15 cellular contexts compared by ENCODE assay signal in genomic region chr3:8233938-8234337, GRCh38.
DNase-seq lines count a peak whose midpoint lies in the region; ATAC-seq and TF ChIP-seq lines count a peak whose summit lies in the region.
"Had no signal": no experiment of that assay in that cellular context is flagged by ENCODE, and none has a peak within 500 bp of the region (broad histone marks: within the 10 kb centered on the region; RNA-seq: fewer than 3 reads in every experiment).

No MANE protein-coding gene starts in this region.

- no peaks in the 10 kb centered on the region for H3K27me3 ChIP-seq in KMS-11 (ENCODE audit: insufficient read depth, low read depth)
- no peaks in the 10 kb centered on the region for H3K27me3 ChIP-seq in uterus
- H3K27me3 ChIP-seq: BLaER1 treated with 17β-estradiol and CSF1 and Interleukin-3, amounts not matched to agents 10 nM and 100 nM had no signal

- ATAC-seq in GM18519 (IDR thresholded peaks at IDR 0.05; ENCODE audit: low FRiP score, unreplicated experiment), result peak; percentile 73
- peak; percentile 57 for ATAC-seq in GM18909 (IDR thresholded peaks at IDR 0.05; ENCODE audit: poor library complexity, unreplicated experiment)
- no peak for ATAC-seq in Right ventricle myocardium inferior
- ATAC-seq: HCT116 had no signal

- H3K36me3 Mint-ChIP-seq in nephron progenitor cell (ENCODE audit: low read depth), result no peaks in the 10 kb centered on the region
- H3K36me3 Mint-ChIP-seq: CD4-positive, CD25-positive, alpha-beta regulatory T cell had no signal

- peak overlapping the region; percentile 69 for H3K4me2 ChIP-seq in KMS-11
- H3K4me2 ChIP-seq: BLaER1 treated with 17β-estradiol and CSF1 and Interleukin-3, amounts not matched to agents 10 nM and 100 nM had no signal

- DNase-seq in nephron progenitor cell (no peak), Right ventricle myocardium inferior (ENCODE audit: missing footprints) (no peak), uterus (no peak), NCI-H1694 (lab: John Stamatoyannopoulos, UW) (no peak)
- DNase-seq: ACHN; CD4-positive, CD25-positive, alpha-beta regulatory T cell; DMS 273 treated with DMSO at 0.1 percent for 48 hours; GM23248; IMR-90; KBM-7 had no signal

- no peaks in the 10 kb centered on the region for H3K36me3 ChIP-seq in KMS-11 (ENCODE audit: insufficient read depth)
- no peaks in the 10 kb centered on the region for H3K36me3 ChIP-seq in uterus
- H3K36me3 ChIP-seq: BLaER1 treated with 17β-estradiol and CSF1 and Interleukin-3, amounts not matched to agents 10 nM and 100 nM had no signal

- intact Hi-C loops in Right ventricle myocardium inferior (cut with DNase I), result no loop called here
- intact Hi-C loops in uterus (cut with DNase I; ENCODE audit: low total_unique reads), result no loop called here

- H3K9me3 Mint-ChIP-seq in nephron progenitor cell, result no peaks in the 10 kb centered on the region

- H3K4me3 ChIP-seq in KMS-11 (IDR thresholded peaks at IDR 0.05; ENCODE audit: insufficient read depth, low read depth, low read length) (peak overlapping the region; percentile 44), uterus (no peak overlapping the region)
- H3K4me3 ChIP-seq: BLaER1 treated with 17β-estradiol and CSF1 and Interleukin-3, amounts not matched to agents 10 nM and 100 nM; GM23248 had no signal

- H3K79me2 ChIP-seq in KMS-11 (ENCODE audit: insufficient read depth, low read depth), result no peaks in the 10 kb centered on the region

- peak overlapping the region; percentile 18 for H3K27ac Mint-ChIP-seq in nephron progenitor cell
- H3K27ac Mint-ChIP-seq: CD4-positive, CD25-positive, alpha-beta regulatory T cell had no signal

- H3K27me3 Mint-ChIP-seq in nephron progenitor cell (ENCODE audit: low read depth, poor library complexity), result no peaks in the 10 kb centered on the region

- no peak for TF ChIP-seq POLR2A in uterus (IDR thresholded peaks at IDR 0.05)

- no peaks in the 10 kb centered on the region for H3K4me1 Mint-ChIP-seq in nephron progenitor cell
- H3K4me1 Mint-ChIP-seq: CD4-positive, CD25-positive, alpha-beta regulatory T cell had no signal

- H3K27ac ChIP-seq in KMS-11 (peak overlapping the region; percentile 56), uterus (no peak overlapping the region)
- H3K27ac ChIP-seq: BLaER1 treated with 17β-estradiol and CSF1 and Interleukin-3, amounts not matched to agents 10 nM and 100 nM; GM23248 had no signal

- H4K20me1 ChIP-seq in KMS-11 (ENCODE audit: insufficient read depth), result no peaks in the 10 kb centered on the region
- H4K20me1 ChIP-seq: BLaER1 treated with 17β-estradiol and CSF1 and Interleukin-3, amounts not matched to agents 10 nM and 100 nM had no signal

- TF ChIP-seq CTCF in KMS-11 (conservative IDR thresholded peaks at IDR 0.05; ENCODE audit: low read depth, low read length) (no peak), nephron progenitor cell (IDR thresholded peaks at IDR 0.05) (no peak), uterus (IDR thresholded peaks at IDR 0.05) (no peak)

- H3K9ac ChIP-seq in KMS-11, result no peak overlapping the region
- H3K9ac ChIP-seq: BLaER1 treated with 17β-estradiol and CSF1 and Interleukin-3, amounts not matched to agents 10 nM and 100 nM; GM23248 had no signal

- H3K4me3 Mint-ChIP-seq in nephron progenitor cell, result no peak overlapping the region
- H3K4me3 Mint-ChIP-seq: CD4-positive, CD25-positive, alpha-beta regulatory T cell had no signal

- H2AFZ ChIP-seq in KMS-11 (ENCODE audit: low read depth), result 0 out of 2 replicates have a peak overlapping the region, but pooled peaks have one; percentile 3
- H2AFZ ChIP-seq: GM23248 had no signal

- H3K9me3 ChIP-seq in uterus, result no peaks in the 10 kb centered on the region
- H3K9me3 ChIP-seq: BLaER1 treated with 17β-estradiol and CSF1 and Interleukin-3, amounts not matched to agents 10 nM and 100 nM had no signal

- H3K4me1 ChIP-seq in KMS-11 (ENCODE audit: low read depth, poor library complexity, severe bottlenecking) (peaks cover 37% of the 10 kb centered on the region), uterus (no peaks in the 10 kb centered on the region)
- H3K4me1 ChIP-seq: BLaER1 treated with 17β-estradiol and CSF1 and Interleukin-3, amounts not matched to agents 10 nM and 100 nM had no signal
